In the genomic region with DNA sequence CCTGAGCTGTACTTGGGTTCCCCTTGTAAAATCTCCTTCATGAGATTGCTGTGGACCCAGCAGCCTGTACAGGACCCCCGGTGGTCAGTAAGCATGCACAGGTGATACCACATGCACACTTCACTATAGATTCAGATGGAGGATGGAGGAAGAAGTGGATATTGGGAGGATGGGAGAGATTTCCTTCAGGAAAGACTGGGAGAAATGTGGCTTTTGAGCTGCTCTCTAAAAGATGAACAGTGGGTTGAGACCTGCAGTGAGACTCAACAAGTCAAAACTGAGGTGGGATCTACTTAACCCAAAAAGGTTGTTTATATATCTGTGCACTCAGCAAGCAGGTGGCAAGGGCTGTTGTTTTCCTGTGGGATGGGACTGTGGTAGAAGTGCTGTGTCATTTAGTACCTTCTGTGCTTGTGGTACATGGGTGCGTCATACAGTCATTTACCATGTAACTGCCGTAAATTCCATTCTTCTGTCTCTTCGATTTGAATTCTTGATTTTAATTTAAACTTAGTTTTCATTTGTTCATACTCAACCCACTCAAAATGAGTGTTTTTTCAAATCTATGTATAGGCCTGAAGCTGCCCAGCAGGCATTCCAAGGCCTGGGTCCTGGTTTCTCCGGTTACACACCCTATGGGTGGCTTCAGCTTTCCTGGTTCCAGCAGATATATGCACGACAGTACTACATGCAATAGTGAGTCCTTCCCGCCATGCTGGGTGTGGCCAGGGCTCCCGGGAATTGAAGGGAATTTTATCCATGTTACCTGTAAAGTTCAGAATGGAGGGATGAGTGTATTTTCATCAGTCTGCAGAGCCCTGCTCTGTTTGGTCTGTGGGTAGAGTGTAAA, we compare ENCODE assay signal across 8 cellular contexts. TPM values are rescaled to one million over a fixed set of nuclear protein-coding genes. Genes with fewer than 3 reads are reported as not detected.
DNase-seq lines count a peak whose midpoint lies in the region; ATAC-seq lines count a peak whose summit lies in the region.

No MANE protein-coding gene starts in this region.

- peak; percentile 94 for ATAC-seq in activated naive CD8-positive, alpha-beta T cell treated with anti-CD3 and anti-CD28 coated beads, Interleukin-2, amount 50 U/mL, for 24 hours
- ATAC-seq in GM21529 (IDR thresholded peaks at IDR 0.05; ENCODE audit: unreplicated experiment) = no peak

- peak overlapping the region; percentile 70 for H3K4me3 Mint-ChIP-seq in activated naive CD8-positive, alpha-beta T cell treated with anti-CD3 and anti-CD28 coated beads, Interleukin-2, amount 50 U/mL, for 24 hours

- peak overlapping the region; percentile 93 for H3K27ac Mint-ChIP-seq in activated naive CD8-positive, alpha-beta T cell treated with anti-CD3 and anti-CD28 coated beads, Interleukin-2, amount 50 U/mL, for 24 hours

- H3K27me3 Mint-ChIP-seq in activated naive CD8-positive, alpha-beta T cell treated with anti-CD3 and anti-CD28 coated beads, Interleukin-2, amount 50 U/mL, for 24 hours = no peaks in the 10 kb centered on the region

- peaks cover 91% of the 10 kb centered on the region for H3K36me3 Mint-ChIP-seq in activated naive CD8-positive, alpha-beta T cell treated with anti-CD3 and anti-CD28 coated beads, Interleukin-2, amount 50 U/mL, for 24 hours (ENCODE audit: low read depth)

- no peaks in the 10 kb centered on the region for H3K9me3 Mint-ChIP-seq in activated naive CD8-positive, alpha-beta T cell treated with anti-CD3 and anti-CD28 coated beads, Interleukin-2, amount 50 U/mL, for 24 hours

- peaks cover 95% of the 10 kb centered on the region for H3K4me1 Mint-ChIP-seq in activated naive CD8-positive, alpha-beta T cell treated with anti-CD3 and anti-CD28 coated beads, Interleukin-2, amount 50 U/mL, for 24 hours

- DNase-seq in NCI-H2107 treated with DMSO at 0.1 percent for 48 hours (lab: John Stamatoyannopoulos, UW; ENCODE audit: unreplicated experiment) (peak; percentile 81), NCI-H2107 (lab: John Stamatoyannopoulos, UW) (no peak), LHCN-M2 (ENCODE audit: low read depth) (peak; percentile 90), NCI-H2171 treated with DMSO at 0.1 percent for 48 hours (lab: John Stamatoyannopoulos, UW) (no peak), NCI-H748 (lab: John Stamatoyannopoulos, UW; ENCODE audit: unreplicated experiment) (no peak)
- DNase-seq in activated naive CD8-positive, alpha-beta T cell treated with anti-CD3 and anti-CD28 coated beads, Interleukin-2, amount 50 U/mL, for 24 hours = peak; percentile 47
- DNase-seq in stimulated activated CD4-positive, alpha-beta T cell treated with anti-CD3 and anti-CD28 coated beads, Interleukin-1b, Interleukin-23, amount 100 ng/mL, for 48 hours = peak; percentile 71

RNA-seq across cellular contexts. Expression of a gene that starts 6.9 kb away (rescaled TPM):
- total RNA-seq in LHCN-M2 (2014; rRNA removed) = 235 and 314 TPM in 2 replicates
- 141 TPM for polyA plus RNA-seq in LHCN-M2 (2012)

RNA-seq across cellular contexts. Expression of a gene that starts 22.9 kb away (rescaled TPM):
- total RNA-seq in LHCN-M2 (2014; rRNA removed) = not detected in 2 replicates
- polyA plus RNA-seq in LHCN-M2 (2012) = 0.07 TPM

RNA-seq across cellular contexts. Expression of a gene that starts 50.5 kb away (rescaled TPM):
- total RNA-seq in LHCN-M2 (2014; rRNA removed) = 12.1 and 22.3 TPM in 2 replicates
- polyA plus RNA-seq in LHCN-M2 (2012) = 9.2 TPM

Comparison
In these comparisons a context has a peak if more than half of its experiments do, and no peak if none do; other contexts are left out.
1. DNase-seq: peak in NCI-H2107 treated with DMSO at 0.1 percent for 48 hours (single experiment), LHCN-M2 (single experiment), activated naive CD8-positive, alpha-beta T cell treated with anti-CD3 and anti-CD28 coated beads, Interleukin-2, amount 50 U/mL, for 24 hours (single experiment) and stimulated activated CD4-positive, alpha-beta T cell treated with anti-CD3 and anti-CD28 coated beads, Interleukin-1b, Interleukin-23, amount 100 ng/mL, for 48 hours (single experiment); none in NCI-H2107 (single experiment), NCI-H2171 treated with DMSO at 0.1 percent for 48 hours (single experiment) and NCI-H748 (single experiment).